1 cellular context compared by ENCODE assay signal in genomic region chr2:241218131-241219029, GRCh38.
A peak's percentile ranks its signal among the peaks of the same experiment; 100 is the strongest.
TF ChIP-seq lines count a peak whose summit lies in the region.

No MANE protein-coding gene starts in this region.

TF ChIP-seq in HepG2, 621 proteins besides CTCF, POLR2A, EP300 and RAD21 (continued from another document and continues in another):
- TF ChIP-seq ZNF512B (CRISPR knock-in tag; IDR thresholded peaks at IDR 0.05; ENCODE audit: borderline replicate concordance): no peak
- no peak for TF ChIP-seq PBX2 (CRISPR knock-in tag; IDR thresholded peaks at IDR 0.05)
- TF ChIP-seq REXO4 (CRISPR knock-in tag; IDR thresholded peaks at IDR 0.05; ENCODE audit: borderline replicate concordance): peak; percentile 97
- peak; percentile 43 for TF ChIP-seq ZNF18 (CRISPR knock-in tag; IDR thresholded peaks at IDR 0.05; ENCODE audit: insufficient replicate concordance)
- TF ChIP-seq CSRNP2 (CRISPR knock-in tag; conservative IDR thresholded peaks at IDR 0.05; ENCODE audit: low read depth): no peak; the same call in 1 of the 2 replicates
- peak; percentile 50 for TF ChIP-seq ZNF710 (CRISPR knock-in tag; IDR thresholded peaks at IDR 0.05; ENCODE audit: borderline replicate concordance)
- 0 out of 2 replicates have a peak, but pooled peaks have one; percentile 55 for TF ChIP-seq ZNF552 (CRISPR knock-in tag; IDR thresholded peaks at IDR 0.05; ENCODE audit: borderline replicate concordance)
- no peak for TF ChIP-seq ZBTB34 (CRISPR knock-in tag; IDR thresholded peaks at IDR 0.05)
- TF ChIP-seq HMG20A (CRISPR knock-in tag; IDR thresholded peaks at IDR 0.05; ENCODE audit: borderline replicate concordance): no peak
- TF ChIP-seq ZNF577 (CRISPR knock-in tag; IDR thresholded peaks at IDR 0.05; ENCODE audit: borderline replicate concordance, low read depth): 0 out of 2 replicates have a peak, but pooled peaks have one; percentile 62
- no peak for TF ChIP-seq ZNF674 (CRISPR knock-in tag; IDR thresholded peaks at IDR 0.05; ENCODE audit: low read depth)
- TF ChIP-seq MYNN (CRISPR knock-in tag; IDR thresholded peaks at IDR 0.05; ENCODE audit: low read depth): no peak
- TF ChIP-seq NFE2 (CRISPR knock-in tag; IDR thresholded peaks at IDR 0.05): no peak
- TF ChIP-seq ZBTB14 (CRISPR knock-in tag; IDR thresholded peaks at IDR 0.05): peak; percentile 84
- TF ChIP-seq BATF2 (CRISPR knock-in tag; IDR thresholded peaks at IDR 0.05): peak; percentile 90
- TF ChIP-seq FLYWCH1 (CRISPR knock-in tag; IDR thresholded peaks at IDR 0.05): no peak
- no peak for TF ChIP-seq ATF6 (CRISPR knock-in tag; conservative IDR thresholded peaks at IDR 0.05)
- no peak for TF ChIP-seq ZNF512 (CRISPR knock-in tag; IDR thresholded peaks at IDR 0.05)
- TF ChIP-seq AHDC1 (CRISPR knock-in tag; IDR thresholded peaks at IDR 0.05; ENCODE audit: borderline replicate concordance): no peak
- TF ChIP-seq ZNF660 (CRISPR knock-in tag; IDR thresholded peaks at IDR 0.05; ENCODE audit: borderline replicate concordance, low read depth): no peak
- TF ChIP-seq ZNF772 (CRISPR knock-in tag; IDR thresholded peaks at IDR 0.05): peak; percentile 21; the same call in 1 of the 2 replicates
- TF ChIP-seq IRF2 (CRISPR knock-in tag; IDR thresholded peaks at IDR 0.05): no peak
- TF ChIP-seq BORCS8-MEF2B (CRISPR knock-in tag; IDR thresholded peaks at IDR 0.05): peak; percentile 89
- TF ChIP-seq EED (CRISPR knock-in tag; IDR thresholded peaks at IDR 0.05): no peak; the same call in 1 of the 2 replicates
- TF ChIP-seq TMF1 (CRISPR knock-in tag; IDR thresholded peaks at IDR 0.05; ENCODE audit: low read depth): no peak
- TF ChIP-seq NCOA1 (CRISPR knock-in tag; IDR thresholded peaks at IDR 0.05): no peak
- TF ChIP-seq ZSCAN31 (CRISPR knock-in tag; IDR thresholded peaks at IDR 0.05; ENCODE audit: low read depth): peak; percentile 57; the same call in 1 of the 2 replicates
- no peak for TF ChIP-seq MAF1 (CRISPR knock-in tag; IDR thresholded peaks at IDR 0.05; ENCODE audit: borderline replicate concordance)
